Comparison of ENCODE assay signal across 1 cellular context in the genomic region with DNA sequence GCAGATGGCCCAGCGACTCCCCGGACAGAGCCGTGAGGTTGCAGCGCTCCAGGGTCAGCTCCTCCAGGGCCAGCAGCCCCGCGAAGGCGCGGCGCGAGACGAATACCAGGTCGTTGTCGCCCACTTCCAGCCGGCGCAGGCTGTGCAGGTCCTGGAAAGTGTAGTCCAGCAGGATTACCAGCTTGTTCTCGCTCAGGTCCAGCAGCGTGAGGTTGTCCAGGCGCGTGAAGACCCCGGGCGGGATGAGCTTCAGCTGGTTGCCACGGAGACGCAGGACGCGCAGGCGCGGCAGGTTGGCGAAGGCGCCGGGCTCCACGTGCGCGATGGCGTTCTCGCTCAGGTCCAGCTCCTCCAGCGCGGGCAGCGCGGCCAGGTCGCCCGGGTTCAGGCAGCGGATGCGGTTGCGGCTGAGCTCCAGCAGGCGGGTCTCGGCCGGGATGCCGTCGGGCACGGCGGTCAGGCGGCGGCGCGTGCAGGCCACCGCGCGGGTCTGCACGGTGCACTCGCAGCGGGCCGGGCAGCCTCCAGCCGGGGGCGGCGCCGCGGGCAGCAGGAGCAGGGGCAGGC.
A peak's percentile ranks its signal among the peaks of the same experiment; 100 is the strongest.
TF ChIP-seq lines count a peak whose summit lies in the region.

No MANE protein-coding gene starts in this region.

TF ChIP-seq in HepG2, 621 proteins besides CTCF, POLR2A, EP300 and RAD21 (continues in another document):
- TF ChIP-seq ZNF296 (CRISPR knock-in tag; conservative IDR thresholded peaks at IDR 0.05) (no peak), BHLHE40 (IDR thresholded peaks at IDR 0.05; ENCODE audit: low read length) (peak; percentile 23; the same call in 1 of the 2 replicates), YEATS4 (CRISPR knock-in tag; IDR thresholded peaks at IDR 0.05; ENCODE audit: borderline replicate concordance) (peak; percentile 34; the same call in 1 of the 2 replicates), SMYD3 (CRISPR knock-in tag; IDR thresholded peaks at IDR 0.05) (no peak), ZNF652 (CRISPR knock-in tag; IDR thresholded peaks at IDR 0.05; ENCODE audit: borderline replicate concordance, low read depth) (no peak), SP4 (CRISPR knock-in tag; IDR thresholded peaks at IDR 0.05) (no peak; the same call in 1 of the 2 replicates), HOXA7 (CRISPR knock-in tag; IDR thresholded peaks at IDR 0.05) (no peak), HOXA5 (CRISPR knock-in tag; IDR thresholded peaks at IDR 0.05) (no peak), ELF3 (CRISPR knock-in tag; IDR thresholded peaks at IDR 0.05) (no peak), GABPB1 (CRISPR knock-in tag; IDR thresholded peaks at IDR 0.05) (0 out of 2 replicates have a peak, but pooled peaks have one; percentile 24), ZNF83 (CRISPR knock-in tag; IDR thresholded peaks at IDR 0.05; ENCODE audit: borderline replicate concordance) (no peak), ZC3H13 (CRISPR knock-in tag; IDR thresholded peaks at IDR 0.05) (0 out of 2 replicates have a peak, but pooled peaks have one; percentile 29), FOXA3 (CRISPR knock-in tag; IDR thresholded peaks at IDR 0.05) (no peak), ZSCAN31 (CRISPR knock-in tag; IDR thresholded peaks at IDR 0.05; ENCODE audit: low read depth) (0 out of 2 replicates have a peak, but pooled peaks have one; percentile 26), RFX1 (IDR thresholded peaks at IDR 0.05) (peak; percentile 41; the same call in 1 of the 2 replicates), MATR3 (CRISPR knock-in tag; IDR thresholded peaks at IDR 0.05) (no peak), MXD4 (CRISPR knock-in tag; IDR thresholded peaks at IDR 0.05) (peak; percentile 41; the same call in 1 of the 2 replicates), HES4 (CRISPR knock-in tag; IDR thresholded peaks at IDR 0.05; ENCODE audit: borderline replicate concordance) (no peak)
- TF ChIP-seq, protein P1, sequence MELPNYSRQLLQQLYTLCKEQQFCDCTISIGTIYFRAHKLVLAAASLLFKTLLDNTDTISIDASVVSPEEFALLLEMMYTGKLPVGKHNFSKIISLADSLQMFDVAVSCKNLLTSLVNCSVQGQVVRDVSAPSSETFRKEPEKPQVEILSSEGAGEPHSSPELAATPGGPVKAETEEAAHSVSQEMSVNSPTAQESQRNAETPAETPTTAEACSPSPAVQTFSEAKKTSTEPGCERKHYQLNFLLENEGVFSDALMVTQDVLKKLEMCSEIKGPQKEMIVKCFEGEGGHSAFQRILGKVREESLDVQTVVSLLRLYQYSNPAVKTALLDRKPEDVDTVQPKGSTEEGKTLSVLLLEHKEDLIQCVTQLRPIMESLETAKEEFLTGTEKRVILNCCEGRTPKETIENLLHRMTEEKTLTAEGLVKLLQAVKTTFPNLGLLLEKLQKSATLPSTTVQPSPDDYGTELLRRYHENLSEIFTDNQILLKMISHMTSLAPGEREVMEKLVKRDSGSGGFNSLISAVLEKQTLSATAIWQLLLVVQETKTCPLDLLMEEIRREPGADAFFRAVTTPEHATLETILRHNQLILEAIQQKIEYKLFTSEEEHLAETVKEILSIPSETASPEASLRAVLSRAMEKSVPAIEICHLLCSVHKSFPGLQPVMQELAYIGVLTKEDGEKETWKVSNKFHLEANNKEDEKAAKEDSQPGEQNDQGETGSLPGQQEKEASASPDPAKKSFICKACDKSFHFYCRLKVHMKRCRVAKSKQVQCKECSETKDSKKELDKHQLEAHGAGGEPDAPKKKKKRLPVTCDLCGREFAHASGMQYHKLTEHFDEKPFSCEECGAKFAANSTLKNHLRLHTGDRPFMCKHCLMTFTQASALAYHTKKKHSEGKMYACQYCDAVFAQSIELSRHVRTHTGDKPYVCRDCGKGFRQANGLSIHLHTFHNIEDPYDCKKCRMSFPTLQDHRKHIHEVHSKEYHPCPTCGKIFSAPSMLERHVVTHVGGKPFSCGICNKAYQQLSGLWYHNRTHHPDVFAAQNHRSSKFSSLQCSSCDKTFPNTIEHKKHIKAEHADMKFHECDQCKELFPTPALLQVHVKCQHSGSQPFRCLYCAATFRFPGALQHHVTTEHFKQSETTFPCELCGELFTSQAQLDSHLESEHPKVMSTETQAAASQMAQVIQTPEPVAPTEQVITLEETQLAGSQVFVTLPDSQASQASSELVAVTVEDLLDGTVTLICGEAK (IDR thresholded peaks at IDR 0.05), result no peak
- TF ChIP-seq, protein P1 (CRISPR knock-in tag; IDR thresholded peaks at IDR 0.05), result no peak
- TF ChIP-seq, protein P2, sequence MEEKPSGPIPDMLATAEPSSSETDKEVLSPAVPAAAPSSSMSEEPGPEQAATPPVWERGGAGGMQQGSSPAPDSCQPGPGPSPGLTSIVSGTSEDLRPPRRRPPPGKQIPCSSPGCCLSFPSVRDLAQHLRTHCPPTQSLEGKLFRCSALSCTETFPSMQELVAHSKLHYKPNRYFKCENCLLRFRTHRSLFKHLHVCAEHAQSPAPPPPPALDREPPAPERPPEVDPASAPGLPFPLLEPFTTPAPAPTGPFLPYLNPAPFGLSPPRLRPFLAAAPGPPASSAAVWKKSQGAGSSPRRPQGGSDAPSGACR (CRISPR knock-in tag; IDR thresholded peaks at IDR 0.05), result no peak
- TF ChIP-seq, protein P3, sequence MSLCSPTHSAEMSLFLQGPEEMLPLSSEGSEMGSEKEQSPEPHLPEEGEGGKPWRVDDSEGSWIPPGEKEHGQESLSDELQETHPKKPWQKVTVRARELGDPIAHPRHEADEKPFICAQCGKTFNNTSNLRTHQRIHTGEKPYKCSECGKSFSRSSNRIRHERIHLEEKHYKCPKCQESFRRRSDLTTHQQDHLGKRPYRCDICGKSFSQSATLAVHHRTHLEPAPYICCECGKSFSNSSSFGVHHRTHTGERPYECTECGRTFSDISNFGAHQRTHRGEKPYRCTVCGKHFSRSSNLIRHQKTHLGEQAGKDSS (CRISPR knock-in tag; IDR thresholded peaks at IDR 0.05; ENCODE audit: borderline replicate concordance, low read depth), result no peak
- TF ChIP-seq, protein P4, sequence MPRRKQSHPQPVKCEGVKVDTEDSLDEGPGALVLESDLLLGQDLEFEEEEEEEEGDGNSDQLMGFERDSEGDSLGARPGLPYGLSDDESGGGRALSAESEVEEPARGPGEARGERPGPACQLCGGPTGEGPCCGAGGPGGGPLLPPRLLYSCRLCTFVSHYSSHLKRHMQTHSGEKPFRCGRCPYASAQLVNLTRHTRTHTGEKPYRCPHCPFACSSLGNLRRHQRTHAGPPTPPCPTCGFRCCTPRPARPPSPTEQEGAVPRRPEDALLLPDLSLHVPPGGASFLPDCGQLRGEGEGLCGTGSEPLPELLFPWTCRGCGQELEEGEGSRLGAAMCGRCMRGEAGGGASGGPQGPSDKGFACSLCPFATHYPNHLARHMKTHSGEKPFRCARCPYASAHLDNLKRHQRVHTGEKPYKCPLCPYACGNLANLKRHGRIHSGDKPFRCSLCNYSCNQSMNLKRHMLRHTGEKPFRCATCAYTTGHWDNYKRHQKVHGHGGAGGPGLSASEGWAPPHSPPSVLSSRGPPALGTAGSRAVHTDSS (CRISPR knock-in tag; conservative IDR thresholded peaks at IDR 0.05), result no peak
- TF ChIP-seq, protein P5, sequence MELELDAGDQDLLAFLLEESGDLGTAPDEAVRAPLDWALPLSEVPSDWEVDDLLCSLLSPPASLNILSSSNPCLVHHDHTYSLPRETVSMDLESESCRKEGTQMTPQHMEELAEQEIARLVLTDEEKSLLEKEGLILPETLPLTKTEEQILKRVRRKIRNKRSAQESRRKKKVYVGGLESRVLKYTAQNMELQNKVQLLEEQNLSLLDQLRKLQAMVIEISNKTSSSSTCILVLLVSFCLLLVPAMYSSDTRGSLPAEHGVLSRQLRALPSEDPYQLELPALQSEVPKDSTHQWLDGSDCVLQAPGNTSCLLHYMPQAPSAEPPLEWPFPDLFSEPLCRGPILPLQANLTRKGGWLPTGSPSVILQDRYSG (CRISPR knock-in tag; IDR thresholded peaks at IDR 0.05), result no peak
- TF ChIP-seq, protein P6, sequence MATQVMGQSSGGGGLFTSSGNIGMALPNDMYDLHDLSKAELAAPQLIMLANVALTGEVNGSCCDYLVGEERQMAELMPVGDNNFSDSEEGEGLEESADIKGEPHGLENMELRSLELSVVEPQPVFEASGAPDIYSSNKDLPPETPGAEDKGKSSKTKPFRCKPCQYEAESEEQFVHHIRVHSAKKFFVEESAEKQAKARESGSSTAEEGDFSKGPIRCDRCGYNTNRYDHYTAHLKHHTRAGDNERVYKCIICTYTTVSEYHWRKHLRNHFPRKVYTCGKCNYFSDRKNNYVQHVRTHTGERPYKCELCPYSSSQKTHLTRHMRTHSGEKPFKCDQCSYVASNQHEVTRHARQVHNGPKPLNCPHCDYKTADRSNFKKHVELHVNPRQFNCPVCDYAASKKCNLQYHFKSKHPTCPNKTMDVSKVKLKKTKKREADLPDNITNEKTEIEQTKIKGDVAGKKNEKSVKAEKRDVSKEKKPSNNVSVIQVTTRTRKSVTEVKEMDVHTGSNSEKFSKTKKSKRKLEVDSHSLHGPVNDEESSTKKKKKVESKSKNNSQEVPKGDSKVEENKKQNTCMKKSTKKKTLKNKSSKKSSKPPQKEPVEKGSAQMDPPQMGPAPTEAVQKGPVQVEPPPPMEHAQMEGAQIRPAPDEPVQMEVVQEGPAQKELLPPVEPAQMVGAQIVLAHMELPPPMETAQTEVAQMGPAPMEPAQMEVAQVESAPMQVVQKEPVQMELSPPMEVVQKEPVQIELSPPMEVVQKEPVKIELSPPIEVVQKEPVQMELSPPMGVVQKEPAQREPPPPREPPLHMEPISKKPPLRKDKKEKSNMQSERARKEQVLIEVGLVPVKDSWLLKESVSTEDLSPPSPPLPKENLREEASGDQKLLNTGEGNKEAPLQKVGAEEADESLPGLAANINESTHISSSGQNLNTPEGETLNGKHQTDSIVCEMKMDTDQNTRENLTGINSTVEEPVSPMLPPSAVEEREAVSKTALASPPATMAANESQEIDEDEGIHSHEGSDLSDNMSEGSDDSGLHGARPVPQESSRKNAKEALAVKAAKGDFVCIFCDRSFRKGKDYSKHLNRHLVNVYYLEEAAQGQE (IDR thresholded peaks at IDR 0.05; ENCODE audit: borderline replicate concordance in 1 of 2, low read depth in 1 of 2, low read length in 2 of 2), result no peak
- TF ChIP-seq, protein P7, sequence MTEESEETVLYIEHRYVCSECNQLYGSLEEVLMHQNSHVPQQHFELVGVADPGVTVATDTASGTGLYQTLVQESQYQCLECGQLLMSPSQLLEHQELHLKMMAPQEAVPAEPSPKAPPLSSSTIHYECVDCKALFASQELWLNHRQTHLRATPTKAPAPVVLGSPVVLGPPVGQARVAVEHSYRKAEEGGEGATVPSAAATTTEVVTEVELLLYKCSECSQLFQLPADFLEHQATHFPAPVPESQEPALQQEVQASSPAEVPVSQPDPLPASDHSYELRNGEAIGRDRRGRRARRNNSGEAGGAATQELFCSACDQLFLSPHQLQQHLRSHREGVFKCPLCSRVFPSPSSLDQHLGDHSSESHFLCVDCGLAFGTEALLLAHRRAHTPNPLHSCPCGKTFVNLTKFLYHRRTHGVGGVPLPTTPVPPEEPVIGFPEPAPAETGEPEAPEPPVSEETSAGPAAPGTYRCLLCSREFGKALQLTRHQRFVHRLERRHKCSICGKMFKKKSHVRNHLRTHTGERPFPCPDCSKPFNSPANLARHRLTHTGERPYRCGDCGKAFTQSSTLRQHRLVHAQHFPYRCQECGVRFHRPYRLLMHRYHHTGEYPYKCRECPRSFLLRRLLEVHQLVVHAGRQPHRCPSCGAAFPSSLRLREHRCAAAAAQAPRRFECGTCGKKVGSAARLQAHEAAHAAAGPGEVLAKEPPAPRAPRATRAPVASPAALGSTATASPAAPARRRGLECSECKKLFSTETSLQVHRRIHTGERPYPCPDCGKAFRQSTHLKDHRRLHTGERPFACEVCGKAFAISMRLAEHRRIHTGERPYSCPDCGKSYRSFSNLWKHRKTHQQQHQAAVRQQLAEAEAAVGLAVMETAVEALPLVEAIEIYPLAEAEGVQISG (CRISPR knock-in tag; IDR thresholded peaks at IDR 0.05), result peak; percentile 28; the same call in 1 of the 2 replicates
- TF ChIP-seq, protein P8, sequence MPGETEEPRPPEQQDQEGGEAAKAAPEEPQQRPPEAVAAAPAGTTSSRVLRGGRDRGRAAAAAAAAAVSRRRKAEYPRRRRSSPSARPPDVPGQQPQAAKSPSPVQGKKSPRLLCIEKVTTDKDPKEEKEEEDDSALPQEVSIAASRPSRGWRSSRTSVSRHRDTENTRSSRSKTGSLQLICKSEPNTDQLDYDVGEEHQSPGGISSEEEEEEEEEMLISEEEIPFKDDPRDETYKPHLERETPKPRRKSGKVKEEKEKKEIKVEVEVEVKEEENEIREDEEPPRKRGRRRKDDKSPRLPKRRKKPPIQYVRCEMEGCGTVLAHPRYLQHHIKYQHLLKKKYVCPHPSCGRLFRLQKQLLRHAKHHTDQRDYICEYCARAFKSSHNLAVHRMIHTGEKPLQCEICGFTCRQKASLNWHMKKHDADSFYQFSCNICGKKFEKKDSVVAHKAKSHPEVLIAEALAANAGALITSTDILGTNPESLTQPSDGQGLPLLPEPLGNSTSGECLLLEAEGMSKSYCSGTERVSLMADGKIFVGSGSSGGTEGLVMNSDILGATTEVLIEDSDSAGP (CRISPR knock-in tag; IDR thresholded peaks at IDR 0.05; ENCODE audit: borderline replicate concordance), result 0 out of 2 replicates have a peak, but pooled peaks have one; percentile 38
- TF ChIP-seq, protein P9, sequence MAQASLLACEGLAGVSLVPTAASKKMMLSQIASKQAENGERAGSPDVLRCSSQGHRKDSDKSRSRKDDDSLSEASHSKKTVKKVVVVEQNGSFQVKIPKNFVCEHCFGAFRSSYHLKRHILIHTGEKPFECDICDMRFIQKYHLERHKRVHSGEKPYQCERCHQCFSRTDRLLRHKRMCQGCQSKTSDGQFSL (CRISPR knock-in tag; IDR thresholded peaks at IDR 0.05), result no peak
